10 cellular contexts compared by ENCODE assay signal in the genomic region with DNA sequence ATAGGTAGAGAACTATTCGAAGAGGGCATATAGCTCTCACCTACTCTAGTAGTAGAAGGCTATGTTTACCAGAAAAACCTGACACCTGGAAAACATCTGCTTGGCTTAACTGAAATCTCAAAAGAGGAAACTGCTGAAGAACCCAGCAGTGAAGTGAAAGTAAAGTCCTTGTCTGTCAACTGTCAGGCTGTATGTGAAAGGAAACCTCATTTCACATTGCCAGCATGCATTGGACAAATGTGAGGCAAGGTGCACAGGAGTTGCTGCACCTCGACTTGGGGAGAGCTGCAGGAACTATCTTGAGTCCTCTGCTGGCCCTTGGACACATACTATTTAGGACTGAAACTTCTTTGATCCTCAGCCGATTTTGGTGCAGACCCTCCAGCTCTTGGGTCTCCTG. TPM values are rescaled to one million over a fixed set of nuclear protein-coding genes. Genes with fewer than 3 reads are reported as not detected.
DNase-seq lines count a peak whose midpoint lies in the region; ATAC-seq and TF ChIP-seq lines count a peak whose summit lies in the region.
"Had no signal": no experiment of that assay in that cellular context is flagged by ENCODE, and none has a peak within 500 bp of the region (broad histone marks: within the 10 kb centered on the region; RNA-seq: fewer than 3 reads in every experiment).

No MANE protein-coding gene starts in this region.

- H3K4me1 ChIP-seq in suprapubic skin: no peaks in the 10 kb centered on the region

- H3K4me3 ChIP-seq in suprapubic skin: no peak overlapping the region

- no peak overlapping the region for H3K27ac Mint-ChIP-seq in memory B cell
- H3K27ac Mint-ChIP-seq: activated naive CD4-positive, alpha-beta T cell treated with anti-CD3 and anti-CD28 coated beads, Interleukin-2, amount 50 U/mL, for 24 hours had no signal

- no peaks in the 10 kb centered on the region for H3K36me3 Mint-ChIP-seq in memory B cell
- H3K36me3 Mint-ChIP-seq: activated naive CD4-positive, alpha-beta T cell treated with anti-CD3 and anti-CD28 coated beads, Interleukin-2, amount 50 U/mL, for 24 hours had no signal

- peak; percentile 97 for ATAC-seq in GM18870 (IDR thresholded peaks at IDR 0.05; ENCODE audit: unreplicated experiment)
- ATAC-seq in GM21717 (IDR thresholded peaks at IDR 0.05; ENCODE audit: unreplicated experiment): peak; percentile 99
- ATAC-seq in HG03521 (IDR thresholded peaks at IDR 0.05; ENCODE audit: unreplicated experiment): peak; percentile 96
- ATAC-seq in memory B cell (ENCODE audit: low read depth): peak; percentile 80

- no peak for TF ChIP-seq EP300 in suprapubic skin (IDR thresholded peaks at IDR 0.05)

- H3K4me3 Mint-ChIP-seq in memory B cell: no peak overlapping the region

- H3K9me3 Mint-ChIP-seq in memory B cell: no peaks in the 10 kb centered on the region
- H3K9me3 Mint-ChIP-seq: activated naive CD4-positive, alpha-beta T cell treated with anti-CD3 and anti-CD28 coated beads, Interleukin-2, amount 50 U/mL, for 24 hours had no signal

- H3K27me3 ChIP-seq in suprapubic skin: no peaks in the 10 kb centered on the region

- no peaks in the 10 kb centered on the region for H3K9me3 ChIP-seq in suprapubic skin

- DNase-seq in memory B cell (ENCODE audit: low spot score in 2 of 2) (peak in 1 of 2 donors; percentile 8), putamen (ENCODE audit: low spot score) (no peak), suprapubic skin (ENCODE audit: low spot score in 2 of 2) (no peak), NCI-H1105 treated with DMSO at 0.1 percent for 48 hours (lab: John Stamatoyannopoulos, UW) (no peak)
- DNase-seq: Right ventricle myocardium superior; stimulated activated CD8-positive, alpha-beta memory T cell treated with anti-CD3 and anti-CD28 coated beads, Interleukin-4, amount 100 ng/mL, for 48 hours had no signal

- TF ChIP-seq CTCF in suprapubic skin (IDR thresholded peaks at IDR 0.05): no peak

- H3K27ac ChIP-seq in suprapubic skin: no peak overlapping the region

- WGBS in suprapubic skin: 70% methylated on average over 3 of the region's 3 CpGs

- no peak for TF ChIP-seq POLR2A in suprapubic skin (IDR thresholded peaks at IDR 0.05)

- no peaks in the 10 kb centered on the region for H3K27me3 Mint-ChIP-seq in memory B cell

- peaks cover 8% of the 10 kb centered on the region for H3K4me1 Mint-ChIP-seq in memory B cell

- H3K36me3 ChIP-seq in suprapubic skin: no peaks in the 10 kb centered on the region

RNA-seq across cellular contexts. Expression of a gene that starts 53.3 kb away (rescaled TPM):
- 10 to 100 TPM in 1 of 4 donors, 1 to 10 TPM in 3; 7.0 to 10.1 (median 8.3) TPM for total RNA-seq in suprapubic skin
